In the genomic region with DNA sequence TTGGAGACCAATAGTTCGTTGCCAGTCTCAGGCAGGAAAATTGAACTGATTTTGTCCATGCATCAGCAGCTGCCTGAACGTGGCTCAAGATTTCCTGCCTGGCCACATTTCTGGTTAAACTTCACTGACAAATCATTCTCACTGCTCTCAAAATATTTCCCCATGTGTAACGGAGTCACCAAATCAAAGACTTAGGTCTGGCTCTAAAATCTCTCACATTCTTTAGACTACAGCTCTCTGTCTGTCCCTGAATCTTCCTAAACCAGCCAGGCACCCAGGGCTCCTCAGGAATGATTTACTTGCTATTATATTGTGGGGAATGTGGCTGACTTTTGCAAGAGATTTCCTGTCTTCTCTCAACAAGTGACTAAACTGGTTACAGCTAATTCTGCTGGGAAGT, we compare ENCODE assay signal across 21 cellular contexts. TPM values are rescaled to one million over a fixed set of nuclear protein-coding genes. Genes with fewer than 3 reads are reported as not detected.
DNase-seq lines count a peak whose midpoint lies in the region; ATAC-seq, FAIRE-seq and TF ChIP-seq lines count a peak whose summit lies in the region.
"Had no signal": no experiment of that assay in that cellular context is flagged by ENCODE, and none has a peak within 500 bp of the region (broad histone marks: within the 10 kb centered on the region; RNA-seq: fewer than 3 reads in every experiment).

No MANE protein-coding gene starts in this region.

- no peak for TF ChIP-seq CTCF in endothelial cell of umbilical vein (IDR thresholded peaks at IDR 0.05; ENCODE audit: extremely low read depth in 1 of 2, insufficient read depth in 1 of 2, low read depth in 1 of 2, low read length in 2 of 2)

- H2AFZ ChIP-seq in endothelial cell of umbilical vein (ENCODE audit: low read depth, low read length) (peak overlapping the region; percentile 80), mesenchymal stem cell (ENCODE audit: low read depth, low read length) (no peak overlapping the region)

- no peak overlapping the region for H3K4ac ChIP-seq in mesenchymal stem cell (ENCODE audit: low read depth in 1 of 2, low read length in 2 of 2)

- H3K9me3 ChIP-seq in endothelial cell of umbilical vein (replicated peaks; ENCODE audit: control insufficient read depth, insufficient read depth, low read length): no peaks in the 10 kb centered on the region
- H3K9me3 ChIP-seq in mesenchymal stem cell (ENCODE audit: control insufficient read depth, low read length): no peaks in the 10 kb centered on the region
- H3K9me3 ChIP-seq: body of pancreas, gastroesophageal sphincter, stomach had no signal

- 11% methylated on average over 3 of the region's 3 CpGs for WGBS in mesenchymal stem cell

- H3K9ac ChIP-seq in endothelial cell of umbilical vein (replicated peaks; ENCODE audit: extremely low read depth, insufficient read depth, low read length) (no peak overlapping the region), mesenchymal stem cell (ENCODE audit: low read length) (peak overlapping the region; percentile 35)

- no peak overlapping the region for H4K91ac ChIP-seq in mesenchymal stem cell (ENCODE audit: low read length)

- in situ Hi-C loops in ACHN (cut with HindIII; ENCODE audit: low pct_ligation_motif_present, low pct_unique_long_range_greater_than_20kb, low sequenced_read_pairs): no loop called here

- H2BK5ac ChIP-seq in mesenchymal stem cell (ENCODE audit: low read depth, low read length, poor library complexity, severe bottlenecking): no peak overlapping the region

- no peak overlapping the region for H3K27ac Mint-ChIP-seq in activated naive CD8-positive, alpha-beta T cell treated with anti-CD3 and anti-CD28 coated beads, Interleukin-2, amount 50 U/mL, for 24 hours
- H3K27ac Mint-ChIP-seq: activated CD8-positive, alpha-beta memory T cell treated with anti-CD3 and anti-CD28 coated beads, Interleukin-2, amount 10 ng/mL, durations not matched to agents 7 days and 5 days; immature natural killer cell had no signal

- intact Hi-C loops in endothelial cell of umbilical vein (cut with micrococcal nuclease) (no loop called here), left ventricle myocardium superior (cut with micrococcal nuclease) (no loop called here)

- no peak overlapping the region for H3K4me3 Mint-ChIP-seq in activated naive CD8-positive, alpha-beta T cell treated with anti-CD3 and anti-CD28 coated beads, Interleukin-2, amount 50 U/mL, for 24 hours
- H3K4me3 Mint-ChIP-seq: activated CD8-positive, alpha-beta memory T cell treated with anti-CD3 and anti-CD28 coated beads, Interleukin-2, amount 10 ng/mL, durations not matched to agents 7 days and 5 days; immature natural killer cell had no signal

- no peaks in the 10 kb centered on the region for H3K9me3 Mint-ChIP-seq in activated naive CD8-positive, alpha-beta T cell treated with anti-CD3 and anti-CD28 coated beads, Interleukin-2, amount 50 U/mL, for 24 hours

- dilution Hi-C loops in endothelial cell of umbilical vein (cut with MboI; ENCODE audit: extremely low pct_ligation_motif_present, low sequenced_read_pairs): no loop called here

- POLR2A ChIA-PET in endothelial cell of umbilical vein (lab: Charles Lee): no interaction called here

- DNase-seq in ACHN: peak; percentile 41
- DNase-seq in HT1080 (ENCODE audit: low read depth): peak; percentile 36
- peak; percentile 52 for DNase-seq in endothelial cell of umbilical vein (ENCODE audit: low read depth, low spot score)
- peak; percentile 42 for DNase-seq in mesenchymal stem cell
- DNase-seq in NCI-H69 (lab: John Stamatoyannopoulos, UW): no peak
- no peak for DNase-seq in left ventricle myocardium superior
- no peak for DNase-seq in activated naive CD8-positive, alpha-beta T cell treated with anti-CD3 and anti-CD28 coated beads, Interleukin-2, amount 50 U/mL, for 24 hours
- DNase-seq: 8988T; activated CD8-positive, alpha-beta memory T cell treated with anti-CD3 and anti-CD28 coated beads, Interleukin-2, amount 10 ng/mL, durations not matched to agents 7 days and 5 days; activated naive CD4-positive, alpha-beta T cell; body of pancreas; immature natural killer cell; Karpas-422; NCI-H1694; NCI-H510A; posterior cingulate gyrus; stomach had no signal

- H3K36me3 Mint-ChIP-seq in activated naive CD8-positive, alpha-beta T cell treated with anti-CD3 and anti-CD28 coated beads, Interleukin-2, amount 50 U/mL, for 24 hours (ENCODE audit: low read depth): no peaks in the 10 kb centered on the region
- H3K36me3 Mint-ChIP-seq: activated CD8-positive, alpha-beta memory T cell treated with anti-CD3 and anti-CD28 coated beads, Interleukin-2, amount 10 ng/mL, durations not matched to agents 7 days and 5 days; immature natural killer cell had no signal

- H3K14ac ChIP-seq in mesenchymal stem cell (ENCODE audit: low read length in 2 of 2): no peak overlapping the region

- H3K36me3 ChIP-seq in endothelial cell of umbilical vein (ENCODE audit: control insufficient read depth in 2 of 2, extremely low read depth in 1 of 2, insufficient read depth in 2 of 2, low read length in 2 of 2): no peaks in the 10 kb centered on the region
- no peaks in the 10 kb centered on the region for H3K36me3 ChIP-seq in mesenchymal stem cell (ENCODE audit: control insufficient read depth in 1 of 2, insufficient read depth in 2 of 2, low read depth in 1 of 2, low read length in 2 of 2)
- H3K36me3 ChIP-seq: gastroesophageal sphincter, stomach had no signal

- no peaks in the 10 kb centered on the region for H3K79me1 ChIP-seq in mesenchymal stem cell (replicated peaks; ENCODE audit: low read length, poor library complexity, severe bottlenecking)

- CTCF ChIA-PET in endothelial cell of umbilical vein (lab: Charles Lee): interaction anchor here (1.4 kb wide), 1 partner anchor 13 kb away, joined by 4 read pairs; no protein-coding TSS in a partner anchor

- H3K9me1 ChIP-seq in endothelial cell of umbilical vein (replicated peaks; ENCODE audit: control insufficient read depth, extremely low read depth, insufficient read depth, low read length): no peaks in the 10 kb centered on the region

- H3K23ac ChIP-seq in mesenchymal stem cell (ENCODE audit: low read length in 2 of 2): no peak overlapping the region

- H3K27ac ChIP-seq in endothelial cell of umbilical vein (ENCODE audit: insufficient read depth, low read depth, low read length) (peak overlapping the region; percentile 32), mesenchymal stem cell (ENCODE audit: low read length, poor library complexity, severe bottlenecking) (no peak overlapping the region)
- H3K27ac ChIP-seq: body of pancreas, gastroesophageal sphincter, stomach had no signal

- H2BK12ac ChIP-seq in mesenchymal stem cell (ENCODE audit: low read length in 2 of 2): no peak overlapping the region

- no peak overlapping the region for H2AK5ac ChIP-seq in mesenchymal stem cell (ENCODE audit: low read length, severe bottlenecking)

- H4K8ac ChIP-seq in mesenchymal stem cell (ENCODE audit: low read length): no peak overlapping the region

- H3K27me3 ChIP-seq in endothelial cell of umbilical vein (ENCODE audit: control insufficient read depth in 2 of 2, insufficient read depth in 2 of 2, low read length in 2 of 2) (no peaks in the 10 kb centered on the region), mesenchymal stem cell (ENCODE audit: control insufficient read depth in 1 of 2, insufficient read depth in 1 of 2, low read length in 2 of 2) (no peaks in the 10 kb centered on the region)
- H3K27me3 ChIP-seq: body of pancreas had no signal

- H4K20me1 ChIP-seq in endothelial cell of umbilical vein (replicated peaks; ENCODE audit: control insufficient read depth, extremely low read depth, insufficient read depth, low read length): no peaks in the 10 kb centered on the region

- H3K4me2 ChIP-seq in endothelial cell of umbilical vein (ENCODE audit: insufficient read depth, low read length) (no peak overlapping the region), mesenchymal stem cell (ENCODE audit: low read length, poor library complexity, severe bottlenecking) (no peak overlapping the region)

- ATAC-seq in GM19324 (IDR thresholded peaks at IDR 0.05; ENCODE audit: low FRiP score, unreplicated experiment): no peak
- ATAC-seq in left ventricle myocardium superior: no peak
- no peak for ATAC-seq in activated naive CD8-positive, alpha-beta T cell treated with anti-CD3 and anti-CD28 coated beads, Interleukin-2, amount 50 U/mL, for 24 hours
- ATAC-seq: activated CD8-positive, alpha-beta memory T cell treated with anti-CD3 and anti-CD28 coated beads, Interleukin-2, amount 10 ng/mL, durations not matched to agents 7 days and 5 days; body of pancreas; gastroesophageal sphincter; Panc1 had no signal

- peaks cover 14% of the 10 kb centered on the region for H3K27me3 Mint-ChIP-seq in activated naive CD8-positive, alpha-beta T cell treated with anti-CD3 and anti-CD28 coated beads, Interleukin-2, amount 50 U/mL, for 24 hours

- no peak for TF ChIP-seq POLR2A in endothelial cell of umbilical vein (IDR thresholded peaks at IDR 0.05; ENCODE audit: low read depth, low read length)

- no peak overlapping the region for H2BK120ac ChIP-seq in mesenchymal stem cell (ENCODE audit: low read depth, low read length)

- no peak for FAIRE-seq in endothelial cell of umbilical vein (lab: Jason Lieb, UNC)
- FAIRE-seq: G401.6 had no signal

- no peaks in the 10 kb centered on the region for H3K4me1 Mint-ChIP-seq in activated naive CD8-positive, alpha-beta T cell treated with anti-CD3 and anti-CD28 coated beads, Interleukin-2, amount 50 U/mL, for 24 hours
- H3K4me1 Mint-ChIP-seq: immature natural killer cell had no signal

- H3K79me2 ChIP-seq in endothelial cell of umbilical vein (ENCODE audit: control insufficient read depth, insufficient read depth, low read length): no peaks in the 10 kb centered on the region

- BruUV-seq in endothelial cell of umbilical vein (replicated peaks; lab: Mats Ljungman, UMichigan): no TSS peak

- no peak overlapping the region for H3K18ac ChIP-seq in mesenchymal stem cell (ENCODE audit: low read depth in 1 of 2, low read length in 2 of 2)

- no peak overlapping the region for H2BK15ac ChIP-seq in mesenchymal stem cell (ENCODE audit: low read depth, poor library complexity, severe bottlenecking)

- peaks cover 42% of the 10 kb centered on the region for H3K4me1 ChIP-seq in endothelial cell of umbilical vein (ENCODE audit: control insufficient read depth, extremely low read depth, insufficient read depth, low read length)
- no peaks in the 10 kb centered on the region for H3K4me1 ChIP-seq in mesenchymal stem cell (ENCODE audit: control insufficient read depth, insufficient read depth, low read depth, low read length)
- H3K4me1 ChIP-seq: body of pancreas, gastroesophageal sphincter, stomach had no signal

- no peak overlapping the region for H3K4me3 ChIP-seq in endothelial cell of umbilical vein (replicated peaks in 1 of 3; ENCODE audit: insufficient read depth in 1 of 3, low read depth in 1 of 3, low read length in 3 of 3)
- no peak overlapping the region for H3K4me3 ChIP-seq in mesenchymal stem cell (ENCODE audit: insufficient read depth in 1 of 2, low read depth in 1 of 2, low read length in 2 of 2)
- H3K4me3 ChIP-seq: body of pancreas, gastroesophageal sphincter, stomach had no signal

RNA-seq across cellular contexts. Expression of a gene that starts 49.2 kb away (rescaled TPM):
- not detected in 2 replicates for total RNA-seq in HT1080 (2014; rRNA removed; shearing (Covaris generic))
- not detected in 2 replicates for polyA plus RNA-seq in HT1080 (2015; cell fraction: cytosol; rRNA removed)
- polyA plus RNA-seq in HT1080 (2015; cell fraction: nucleus; rRNA removed): not detected in 2 replicates
- total RNA-seq in endothelial cell of umbilical vein: not detected in 2 replicates
- polyA plus RNA-seq in endothelial cell of umbilical vein: not detected in 2 replicates
- polyA plus RNA-seq in endothelial cell of umbilical vein (2011; cell fraction: cytosol; rRNA removed): not detected in 2 replicates
- not detected in 2 replicates for polyA plus RNA-seq in endothelial cell of umbilical vein (2011; cell fraction: nucleus; rRNA removed)
- polyA plus RNA-seq in endothelial cell of umbilical vein (2012): not detected in 2 replicates
- not detected in 2 replicates for polyA minus RNA-seq in endothelial cell of umbilical vein
- polyA minus RNA-seq in endothelial cell of umbilical vein (2011; cell fraction: cytosol; rRNA and poly(A)+ RNA removed): not detected
- not detected in 2 replicates for polyA minus RNA-seq in endothelial cell of umbilical vein (2011; cell fraction: nucleus; rRNA and poly(A)+ RNA removed)
- polyA plus RNA-seq in mesenchymal stem cell (2013, experiment 1 of 2): not detected
- not detected for polyA plus RNA-seq in mesenchymal stem cell (2013, experiment 2 of 2)
- total RNA-seq in left ventricle myocardium superior: not detected
- total RNA-seq: activated CD8-positive, alpha-beta memory T cell treated with anti-CD3 and anti-CD28 coated beads, Interleukin-2, amount 10 ng/mL, durations not matched to agents 7 days and 5 days; body of pancreas; gastroesophageal sphincter; stomach had no signal
- polyA plus RNA-seq: immature natural killer cell, stomach had no signal

Comparison
In these comparisons a context has a peak if more than half of its experiments do, and no peak if none do; other contexts are left out.
1. DNase-seq: peak in ACHN (single experiment), HT1080 (single experiment), endothelial cell of umbilical vein (single experiment) and mesenchymal stem cell (single experiment); none in NCI-H69 (single experiment), left ventricle myocardium superior (single experiment) and activated naive CD8-positive, alpha-beta T cell treated with anti-CD3 and anti-CD28 coated beads, Interleukin-2, amount 50 U/mL, for 24 hours (single experiment).